9 cellular contexts compared by ENCODE assay signal in the genomic region with DNA sequence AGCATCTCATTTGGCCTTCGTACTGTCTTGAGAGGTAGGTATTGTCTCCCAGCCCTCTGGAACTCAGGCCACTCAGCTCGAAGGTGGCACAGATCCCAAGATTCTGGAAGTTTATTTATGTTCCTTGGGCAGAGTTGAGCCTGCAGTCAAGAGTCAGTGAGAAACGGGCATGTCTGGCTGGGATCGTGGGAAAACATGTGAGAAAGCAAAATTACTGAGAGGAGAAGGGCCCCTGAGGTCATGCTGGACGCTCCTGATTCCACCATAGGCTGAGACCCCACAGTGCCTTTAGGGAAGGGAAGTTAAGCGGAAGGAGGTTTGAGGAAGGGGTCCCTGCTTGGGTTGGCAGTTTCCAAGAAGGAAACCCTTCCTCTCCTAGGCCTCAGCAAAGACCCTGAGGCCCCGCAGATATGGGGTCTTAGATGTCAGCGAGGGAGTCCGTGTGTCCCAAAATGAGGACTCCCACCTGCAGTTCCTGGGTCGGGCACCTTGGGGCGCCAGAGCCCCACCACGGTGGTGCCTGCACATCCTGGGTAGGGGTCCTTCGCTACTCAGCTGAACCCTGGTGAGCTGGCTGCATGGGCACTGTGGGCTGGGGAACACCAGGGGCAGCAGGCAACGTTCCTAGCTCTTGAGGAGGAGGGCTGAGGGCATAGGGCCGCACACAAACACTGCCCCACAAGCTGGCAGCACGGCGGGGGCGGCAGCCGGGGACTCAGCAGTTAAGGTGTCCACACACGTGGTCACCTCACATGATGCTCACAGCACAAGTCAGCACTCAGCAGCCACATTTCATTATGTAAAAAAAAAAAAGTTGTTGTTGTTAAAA.
DNase-seq lines count a peak whose midpoint lies in the region; ATAC-seq, FAIRE-seq and TF ChIP-seq lines count a peak whose summit lies in the region.
"Had no signal": no experiment of that assay in that cellular context is flagged by ENCODE, and none has a peak within 500 bp of the region (broad histone marks: within the 10 kb centered on the region; RNA-seq: fewer than 3 reads in every experiment).

No MANE protein-coding gene starts in this region.

- peaks cover 28% of the 10 kb centered on the region for H3K4me1 ChIP-seq in rectal smooth muscle tissue (ENCODE audit: control insufficient read depth, insufficient read depth, low read length)

- H3K9ac ChIP-seq in rectal smooth muscle tissue (ENCODE audit: low read length), result no peak overlapping the region

- ATAC-seq in GM18517 (IDR thresholded peaks at IDR 0.05; ENCODE audit: unreplicated experiment) (no peak), GM21423 (IDR thresholded peaks at IDR 0.05; ENCODE audit: unreplicated experiment) (no peak)

- H3K27me3 ChIP-seq in rectal smooth muscle tissue (ENCODE audit: control insufficient read depth, insufficient read depth, low read length), result no peaks in the 10 kb centered on the region

- H3K4me3 ChIP-seq in fibroblast of pulmonary artery (replicated peaks; ENCODE audit: low read depth, low read length) (no peak overlapping the region), rectal smooth muscle tissue (ENCODE audit: low read length) (no peak overlapping the region)

- no peak for FAIRE-seq in GM19239 (lab: Jason Lieb, UNC)
- FAIRE-seq: colon had no signal

- peak; percentile 55 for TF ChIP-seq CTCF in fibroblast of pulmonary artery (IDR thresholded peaks at IDR 0.05; ENCODE audit: low read length, missing control alignments)

- peaks cover 27% of the 10 kb centered on the region for H3K36me3 ChIP-seq in rectal smooth muscle tissue (ENCODE audit: control insufficient read depth, insufficient read depth, low read length)

- DNase-seq in activated naive CD4-positive, alpha-beta T cell treated with Interleukin-2 at 50 U/mL for 16 hours, result peak; percentile 44
- no peak for DNase-seq in activated naive CD4-positive, alpha-beta T cell (lab: John Stamatoyannopoulos, UW)
- peak; percentile 48 for DNase-seq in activated CD4-positive, alpha-beta T cell treated with anti-CD3 and anti-CD28 coated beads, Interleukin-2, amount 50 U/mL, for 1 hour
- DNase-seq in fibroblast of pulmonary artery (ENCODE audit: low read depth), result no peak
- no peak for DNase-seq in GM19239 (ENCODE audit: insufficient read length, low spot score)

- peak overlapping the region; percentile 59 for H3K27ac ChIP-seq in rectal smooth muscle tissue (ENCODE audit: low read depth, low read length)

Comparison
In these comparisons a context has a peak if more than half of its experiments do, and no peak if none do; other contexts are left out.
1. DNase-seq: peak in activated naive CD4-positive, alpha-beta T cell treated with Interleukin-2 at 50 U/mL for 16 hours (single experiment) and activated CD4-positive, alpha-beta T cell treated with anti-CD3 and anti-CD28 coated beads, Interleukin-2, amount 50 U/mL, for 1 hour (single experiment); none in activated naive CD4-positive, alpha-beta T cell (0 of 4), fibroblast of pulmonary artery (single experiment) and GM19239 (single experiment).